Comparison of ENCODE assay signal across 7 cellular contexts in genomic region chr1:53393325-53393792, GRCh38.
DNase-seq lines count a peak whose midpoint lies in the region; ATAC-seq and TF ChIP-seq lines count a peak whose summit lies in the region.

No MANE protein-coding gene starts in this region.

- TF ChIP-seq CTCF in GM12865 (IDR thresholded peaks at IDR 0.05; ENCODE audit: insufficient read depth, low read depth, low read length, missing control alignments) = peak; percentile 84
- TF ChIP-seq CTCF in LNCAP (IDR thresholded peaks at IDR 0.05) = peak; percentile 95
- peak; percentile 95 for TF ChIP-seq CTCF in upper lobe of right lung (IDR thresholded peaks at IDR 0.05)

- H2BK120ac ChIP-seq in trophoblast cell (ENCODE audit: insufficient read depth, low read length, poor library complexity) = no peak overlapping the region

- H4K12ac ChIP-seq in trophoblast cell (ENCODE audit: low read depth, low read length) = no peak overlapping the region

- no peak overlapping the region for H3K18ac ChIP-seq in trophoblast cell (ENCODE audit: low read length)

- H2BK5ac ChIP-seq in trophoblast cell (ENCODE audit: low read depth, low read length, poor library complexity) = no peak overlapping the region

- peak; percentile 90 for ATAC-seq in upper lobe of right lung

- no peaks in the 10 kb centered on the region for H3K79me2 ChIP-seq in trophoblast cell (ENCODE audit: control insufficient read depth, insufficient read depth, low read length, poor library complexity)

- H3K27ac ChIP-seq in SJCRH30 = no peak overlapping the region
- H3K27ac ChIP-seq in trophoblast cell (ENCODE audit: low read depth, low read length) = no peak overlapping the region
- H3K27ac ChIP-seq in upper lobe of right lung = no peak overlapping the region

- intact Hi-C loops in upper lobe of right lung (cut with DNase I) = loop anchor here (5.0 kb wide), 1 partner anchor 116 kb away; no protein-coding TSS in a partner anchor

- H3K36me3 ChIP-seq in SJCRH30 (no peaks in the 10 kb centered on the region), trophoblast cell (ENCODE audit: control insufficient read depth in 1 of 2, insufficient read depth in 2 of 2, low read length in 2 of 2) (no peaks in the 10 kb centered on the region), upper lobe of right lung (no peaks in the 10 kb centered on the region)

- no peak overlapping the region for H3K9ac ChIP-seq in trophoblast cell (ENCODE audit: low read length)

- no peak overlapping the region for H3K4me2 ChIP-seq in trophoblast cell (ENCODE audit: low read length)

- H3K4me3 ChIP-seq in GM12865 (ENCODE audit: low read depth, low read length) = no peak overlapping the region
- no peak overlapping the region for H3K4me3 ChIP-seq in SJCRH30
- H3K4me3 ChIP-seq in trophoblast cell (ENCODE audit: low read depth, low read length) = no peak overlapping the region
- no peak overlapping the region for H3K4me3 ChIP-seq in upper lobe of right lung

- DNase-seq in GM12865 (ENCODE audit: low read depth) (peak; percentile 66), SJCRH30 (peak; percentile 67 to 91), glomerular visceral epithelial cell (ENCODE audit: extremely low spot score) (peak; percentile 79), trophoblast cell (peak; percentile 61 to 87), upper lobe of right lung (peak; percentile 87)
- peak; percentile 74 for DNase-seq in activated naive CD4-positive, alpha-beta T cell treated with Interleukin-2 at 50 U/mL for 16 hours

- no peak overlapping the region for H4K8ac ChIP-seq in trophoblast cell (ENCODE audit: low read depth, low read length)

- H3K23ac ChIP-seq in trophoblast cell (ENCODE audit: low read length) = no peak overlapping the region

- H3K9me3 ChIP-seq in SJCRH30 (replicated peaks) (no peaks in the 10 kb centered on the region), trophoblast cell (ENCODE audit: insufficient read depth, low read depth, low read length) (no peaks in the 10 kb centered on the region), upper lobe of right lung (no peaks in the 10 kb centered on the region)

- H2AFZ ChIP-seq in trophoblast cell (ENCODE audit: insufficient read depth, low read length, poor library complexity) = no peak overlapping the region

- WGBS in trophoblast cell (ENCODE audit: extremely low coverage, insufficient coverage, insufficient read length) = no CpG with 5 or more reads among the region's 10 CpGs

- no peak overlapping the region for H2BK12ac ChIP-seq in trophoblast cell (ENCODE audit: low read length)

- no peak overlapping the region for H3K4ac ChIP-seq in trophoblast cell (ENCODE audit: low read depth, low read length)

- H3K27me3 ChIP-seq in SJCRH30 (peaks cover 18% of the 10 kb centered on the region), trophoblast cell (ENCODE audit: insufficient read depth, low read length) (no peaks in the 10 kb centered on the region), upper lobe of right lung (no peaks in the 10 kb centered on the region)

- no peak overlapping the region for H3K14ac ChIP-seq in trophoblast cell (ENCODE audit: low read length)

- H3K4me1 ChIP-seq in SJCRH30 (no peaks in the 10 kb centered on the region), trophoblast cell (ENCODE audit: control insufficient read depth in 1 of 2, insufficient read depth in 2 of 2, low read length in 2 of 2) (no peaks in the 10 kb centered on the region), upper lobe of right lung (no peaks in the 10 kb centered on the region)

- H2AK5ac ChIP-seq in trophoblast cell (ENCODE audit: low read length) = no peak overlapping the region

- H3K79me1 ChIP-seq in trophoblast cell (ENCODE audit: low read length) = no peaks in the 10 kb centered on the region

- H4K91ac ChIP-seq in trophoblast cell (ENCODE audit: low read depth, low read length) = no peak overlapping the region
